ENCODE assay signal across 8 cellular contexts in genomic region chr20:34875657-34876160, GRCh38. TPM values are rescaled to one million over a fixed set of nuclear protein-coding genes. Genes with fewer than 3 reads are reported as not detected.
DNase-seq lines count a peak whose midpoint lies in the region; ATAC-seq and TF ChIP-seq lines count a peak whose summit lies in the region.

No MANE protein-coding gene starts in this region.

- peaks cover 16 to 53% of the 10 kb centered on the region in 2 donors for H3K4me1 ChIP-seq in adrenal gland (replicated peaks in 1 of 2)

- H3K4me3 ChIP-seq in adrenal gland: peak overlapping the region in 2 of 4 donors; percentile 7 to 86

- no peaks in the 10 kb centered on the region for H3K9me3 Mint-ChIP-seq in stimulated activated naive CD8-positive, alpha-beta T cell treated with anti-CD3 and anti-CD28 coated beads, Interleukin-15, Interleukin-2, amounts not matched to agents 100 ng/mL and 50 ng/mL, for 24 hours
- no peaks in the 10 kb centered on the region for H3K9me3 Mint-ChIP-seq in memory B cell

- peak overlapping the region; percentile 80 for H3K4me3 Mint-ChIP-seq in stimulated activated naive CD8-positive, alpha-beta T cell treated with anti-CD3 and anti-CD28 coated beads, Interleukin-15, Interleukin-2, amounts not matched to agents 100 ng/mL and 50 ng/mL, for 24 hours
- peak overlapping the region; percentile 92 for H3K4me3 Mint-ChIP-seq in memory B cell

- no peak for ATAC-seq in stimulated activated naive CD8-positive, alpha-beta T cell treated with anti-CD3 and anti-CD28 coated beads, Interleukin-15, Interleukin-2, amounts not matched to agents 100 U/mL and 50 U/mL, for 24 hours
- ATAC-seq in memory B cell (ENCODE audit: low read depth) (no peak), GM18867 (IDR thresholded peaks at IDR 0.05; ENCODE audit: unreplicated experiment) (no peak)
- ATAC-seq in activated CD4-positive, CD25-positive, alpha-beta regulatory T cell treated with anti-CD3 and anti-CD28 coated beads, Interleukin-2, amount 50 U/mL, for 24 hours: no peak

- intact Hi-C loops in adrenal gland (cut with DNase I) (no loop called here), posterior cingulate gyrus (cut with DNase I) (no loop called here)

- no peak for DNase-seq in stimulated activated naive CD8-positive, alpha-beta T cell treated with anti-CD3 and anti-CD28 coated beads, Interleukin-15, Interleukin-2, amounts not matched to agents 100 U/mL and 50 U/mL, for 24 hours
- DNase-seq in adrenal gland: no peak
- no peak for DNase-seq in memory B cell (ENCODE audit: low spot score in 2 of 2)
- DNase-seq in activated CD4-positive, CD25-positive, alpha-beta regulatory T cell treated with anti-CD3 and anti-CD28 coated beads, Interleukin-2, amount 50 U/mL, for 72 hours: no peak
- no peak for DNase-seq in posterior cingulate gyrus

- TF ChIP-seq CTCF in adrenal gland (IDR thresholded peaks at IDR 0.05): peak; percentile 6 to 67 (median 40)

- no peaks in the 10 kb centered on the region for H3K36me3 ChIP-seq in adrenal gland (replicated peaks in 1 of 2)

- H3K27me3 Mint-ChIP-seq in stimulated activated naive CD8-positive, alpha-beta T cell treated with anti-CD3 and anti-CD28 coated beads, Interleukin-15, Interleukin-2, amounts not matched to agents 100 ng/mL and 50 ng/mL, for 24 hours: no peaks in the 10 kb centered on the region
- H3K27me3 Mint-ChIP-seq in memory B cell: no peaks in the 10 kb centered on the region

- H3K27ac Mint-ChIP-seq in stimulated activated naive CD8-positive, alpha-beta T cell treated with anti-CD3 and anti-CD28 coated beads, Interleukin-15, Interleukin-2, amounts not matched to agents 100 ng/mL and 50 ng/mL, for 24 hours: peak overlapping the region; percentile 37
- H3K27ac Mint-ChIP-seq in memory B cell: no peak overlapping the region

- peak overlapping the region; percentile 79 to 94 (median 87) for H3K27ac ChIP-seq in adrenal gland

- peaks cover 48% of the 10 kb centered on the region for H3K4me1 Mint-ChIP-seq in stimulated activated naive CD8-positive, alpha-beta T cell treated with anti-CD3 and anti-CD28 coated beads, Interleukin-15, Interleukin-2, amounts not matched to agents 100 ng/mL and 50 ng/mL, for 24 hours (ENCODE audit: low read depth)
- peaks cover 40% of the 10 kb centered on the region for H3K4me1 Mint-ChIP-seq in memory B cell

- no peaks in the 10 kb centered on the region for H3K9me3 ChIP-seq in adrenal gland (replicated peaks in 1 of 3)

- WGBS in adrenal gland, 4 donors: 10 to 16% (median 13%) methylated on average over 6 to 10 of the region's 10 CpGs

- peak in 1 of 2 donors; percentile 2 for TF ChIP-seq POLR2A in adrenal gland (IDR thresholded peaks at IDR 0.05)

- H3K27me3 ChIP-seq in adrenal gland: no peaks in the 10 kb centered on the region

- H3K36me3 Mint-ChIP-seq in stimulated activated naive CD8-positive, alpha-beta T cell treated with anti-CD3 and anti-CD28 coated beads, Interleukin-15, Interleukin-2, amounts not matched to agents 100 ng/mL and 50 ng/mL, for 24 hours (ENCODE audit: low read depth): no peaks in the 10 kb centered on the region
- no peaks in the 10 kb centered on the region for H3K36me3 Mint-ChIP-seq in memory B cell

RNA-seq across cellular contexts. Expression of gene ACSS2, which starts 0.7 kb away (rescaled TPM):
- 100 to 1,000 TPM in 6 of 8 donors, 10 to 100 TPM in 2; 81.4 to 353 (median 128) TPM for total RNA-seq in adrenal gland
- 100 to 1,000 TPM; 148 to 386 (median 161) TPM for polyA plus RNA-seq in adrenal gland

RNA-seq across cellular contexts. Expression of gene GGT7, which starts 3.1 kb away (rescaled TPM):
- total RNA-seq in adrenal gland: 10 to 100 TPM in 7 of 8 donors, 1 to 10 TPM in 1; 6.5 to 24.8 (median 15.8) TPM
- polyA plus RNA-seq in adrenal gland: 10 to 100 TPM in 2 of 3 donors, 1 to 10 TPM in 1; 5.3 to 27.8 (median 12.2) TPM

RNA-seq across cellular contexts. Expression of gene NCOA6, which starts 50.3 kb away (rescaled TPM):
- total RNA-seq in adrenal gland: 10 to 100 TPM; 13.4 to 25.4 (median 19.6) TPM
- 10 to 100 TPM; 31.8 to 58.2 (median 34.0) TPM for polyA plus RNA-seq in adrenal gland
